ENCODE assay signal across 18 cellular contexts in genomic region chr7:63012633-63013183, GRCh38.
"Had no signal": no experiment of that assay in that cellular context is flagged by ENCODE, and none has a peak within 500 bp of the region (broad histone marks: within the 10 kb centered on the region; RNA-seq: fewer than 3 reads in every experiment).

No MANE protein-coding gene starts in this region.

- H3K4me3 ChIP-seq: lung, tibial nerve had no signal

- DNase-seq: activated CD4-positive, alpha-beta T cell treated with anti-CD3 and anti-CD28 coated beads for 1 hour; activated gamma-delta T cell treated with Interleukin-2 at 50 U/mL for 16 hours; activated T-cell treated with anti-CD3 and anti-CD28 coated beads for 4 hours; amniotic stem cell; effector memory CD8-positive, alpha-beta T cell; hippocampal formation; islet precursor cell; midbrain; occipital lobe; posterior cingulate gyrus; retina; stimulated activated naive CD8-positive, alpha-beta T cell treated with anti-CD3 and anti-CD28 coated beads, Interleukin-15, Interleukin-2, amounts not matched to agents 100 U/mL and 50 U/mL, for 24 hours; T-helper 2 cell; WERI-Rb-1 had no signal

- H3K36me3 Mint-ChIP-seq: activated naive CD8-positive, alpha-beta T cell had no signal

- H3K4me3 Mint-ChIP-seq: activated naive CD8-positive, alpha-beta T cell; activated T-helper 1 cell treated with anti-CD3 and anti-CD28 coated beads, Interleukin-12 subunit alpha, Interleukin-12 subunit beta, Interleukin-2, Interleukin-4 antibody, amounts not matched to agents 30 ng/mL and 10 ng/mL and 1 ng/mL, durations not matched to agents 14 hours and 24 hours and 36 hours; effector memory CD8-positive, alpha-beta T cell had no signal

- ATAC-seq: effector memory CD8-positive, alpha-beta T cell; stimulated activated naive CD8-positive, alpha-beta T cell treated with anti-CD3 and anti-CD28 coated beads, Interleukin-15, Interleukin-2, amounts not matched to agents 100 U/mL and 50 U/mL, for 24 hours had no signal

- H3K27ac Mint-ChIP-seq: activated naive CD8-positive, alpha-beta T cell; activated T-helper 1 cell treated with anti-CD3 and anti-CD28 coated beads, Interleukin-12 subunit alpha, Interleukin-12 subunit beta, Interleukin-2, Interleukin-4 antibody, amounts not matched to agents 30 ng/mL and 10 ng/mL and 1 ng/mL, durations not matched to agents 14 hours and 24 hours and 36 hours; effector memory CD8-positive, alpha-beta T cell had no signal

- H3K36me3 ChIP-seq: tibial nerve, WERI-Rb-1 had no signal

- H3K27me3 ChIP-seq: tibial nerve had no signal
